ENCODE assay signal across 16 cellular contexts in genomic region chr22:20787223-20787622, GRCh38. TPM values are rescaled to one million over a fixed set of nuclear protein-coding genes. Genes with fewer than 3 reads are reported as not detected.
DNase-seq lines count a peak whose midpoint lies in the region; ATAC-seq, FAIRE-seq and TF ChIP-seq lines count a peak whose summit lies in the region.
"Had no signal": no experiment of that assay in that cellular context is flagged by ENCODE, and none has a peak within 500 bp of the region (broad histone marks: within the 10 kb centered on the region; RNA-seq: fewer than 3 reads in every experiment).

No MANE protein-coding gene starts in this region.

- H3K4me3 Mint-ChIP-seq in CD4-positive, CD25-positive, alpha-beta regulatory T cell = no peak overlapping the region
- no peak overlapping the region for H3K4me3 Mint-ChIP-seq in progenitor cell of endocrine pancreas (ENCODE audit: low read depth)
- H3K4me3 Mint-ChIP-seq: CD8-positive, alpha-beta T cell; HFFc6 had no signal

- intact Hi-C loops in Right ventricle myocardium inferior (cut with DNase I) = no loop called here

- H3K36me3 Mint-ChIP-seq in CD4-positive, CD25-positive, alpha-beta regulatory T cell = peaks cover 29% of the 10 kb centered on the region
- peaks cover 14% of the 10 kb centered on the region for H3K36me3 Mint-ChIP-seq in progenitor cell of endocrine pancreas (ENCODE audit: insufficient read depth)

- ATAC-seq in Right ventricle myocardium inferior (no peak), HG03135 (IDR thresholded peaks at IDR 0.05; ENCODE audit: unreplicated experiment) (no peak)
- no peak for ATAC-seq in CD4-positive, CD25-positive, alpha-beta regulatory T cell (ENCODE audit: low read depth in 2 of 2)
- ATAC-seq: CD8-positive, alpha-beta T cell had no signal

- H3K27me3 Mint-ChIP-seq in CD4-positive, CD25-positive, alpha-beta regulatory T cell = no peaks in the 10 kb centered on the region
- no peaks in the 10 kb centered on the region for H3K27me3 Mint-ChIP-seq in progenitor cell of endocrine pancreas

- peak; percentile 32 for FAIRE-seq in bronchial epithelial cell (lab: Jason Lieb, UNC)
- FAIRE-seq: H1 had no signal

- no peaks in the 10 kb centered on the region for H3K9me3 Mint-ChIP-seq in CD4-positive, CD25-positive, alpha-beta regulatory T cell
- H3K9me3 Mint-ChIP-seq in progenitor cell of endocrine pancreas (ENCODE audit: low read depth) = no peaks in the 10 kb centered on the region
- H3K9me3 Mint-ChIP-seq: CD8-positive, alpha-beta T cell; HFFc6 had no signal

- H3K27ac ChIP-seq in cardiac muscle cell = peak overlapping the region; percentile 82
- H3K27ac ChIP-seq in CD4-positive, CD25-positive, alpha-beta regulatory T cell (ENCODE audit: insufficient read depth, low read length, poor library complexity, severe bottlenecking) = no peak overlapping the region
- H3K27ac ChIP-seq: HL-60 had no signal

- peaks cover 0 to 8% (median 6%) of the 10 kb centered on the region in 4 donors for H3K4me1 Mint-ChIP-seq in CD4-positive, CD25-positive, alpha-beta regulatory T cell
- no peaks in the 10 kb centered on the region for H3K4me1 Mint-ChIP-seq in progenitor cell of endocrine pancreas (ENCODE audit: low read depth)

- H3K36me3 ChIP-seq in cardiac muscle cell = no peaks in the 10 kb centered on the region
- H3K36me3 ChIP-seq in CD4-positive, CD25-positive, alpha-beta regulatory T cell (ENCODE audit: control insufficient read depth, insufficient read depth, low read length) = peaks cover 45% of the 10 kb centered on the region
- H3K36me3 ChIP-seq in bronchial epithelial cell (ENCODE audit: control insufficient read depth, insufficient read depth, low read length) = peaks cover 7% of the 10 kb centered on the region

- H3K4me3 ChIP-seq in cardiac muscle cell (no peak overlapping the region), bronchial epithelial cell (ENCODE audit: low read depth, low read length) (no peak overlapping the region)
- H3K4me3 ChIP-seq in CD4-positive, CD25-positive, alpha-beta regulatory T cell (ENCODE audit: low read depth, low read length) = no peak overlapping the region
- H3K4me3 ChIP-seq: HAP-1 had no signal

- TF ChIP-seq CTCF in cardiac muscle cell (IDR thresholded peaks at IDR 0.05; ENCODE audit: low read depth, low read length) = no peak
- TF ChIP-seq CTCF in bronchial epithelial cell (IDR thresholded peaks at IDR 0.05; ENCODE audit: insufficient read depth, low read length, severe bottlenecking) = no peak
- TF ChIP-seq CTCF in progenitor cell of endocrine pancreas (IDR thresholded peaks at IDR 0.05; ENCODE audit: unreplicated experiment) = no peak

- peaks cover 42% of the 10 kb centered on the region for H3K4me1 ChIP-seq in cardiac muscle cell (ENCODE audit: low read depth)
- no peaks in the 10 kb centered on the region for H3K4me1 ChIP-seq in CD4-positive, CD25-positive, alpha-beta regulatory T cell (ENCODE audit: control insufficient read depth, insufficient read depth, low read length, poor library complexity, severe bottlenecking)
- H3K4me1 ChIP-seq: HAP-1 had no signal

- H3K27ac Mint-ChIP-seq in CD4-positive, CD25-positive, alpha-beta regulatory T cell = peak overlapping the region in 2 of 3 donors; percentile 56 to 72
- H3K27ac Mint-ChIP-seq in progenitor cell of endocrine pancreas = peak overlapping the region; percentile 29
- H3K27ac Mint-ChIP-seq: CD8-positive, alpha-beta T cell; HFFc6 had no signal

- H3K9me3 ChIP-seq in cardiac muscle cell (ENCODE audit: low read depth) = no peaks in the 10 kb centered on the region
- H3K9me3 ChIP-seq in CD4-positive, CD25-positive, alpha-beta regulatory T cell (ENCODE audit: control insufficient read depth in 2 of 2, low read length in 2 of 2) = no peaks in the 10 kb centered on the region
- H3K9me3 ChIP-seq: HAP-1 had no signal

- no peaks in the 10 kb centered on the region for H3K27me3 ChIP-seq in cardiac muscle cell
- no peaks in the 10 kb centered on the region for H3K27me3 ChIP-seq in CD4-positive, CD25-positive, alpha-beta regulatory T cell (ENCODE audit: control insufficient read depth, insufficient read depth, low read length)
- H3K27me3 ChIP-seq in bronchial epithelial cell (ENCODE audit: control insufficient read depth, insufficient read depth, low read length) = no peaks in the 10 kb centered on the region

- no peak for DNase-seq in cardiac muscle cell (ENCODE audit: low read depth in 1 of 2, low spot score in 1 of 2)
- no peak for DNase-seq in Right ventricle myocardium inferior (ENCODE audit: missing footprints)
- no peak for DNase-seq in CD4-positive, CD25-positive, alpha-beta regulatory T cell
- DNase-seq in bronchial epithelial cell (ENCODE audit: low read depth) = no peak
- no peak for DNase-seq in progenitor cell of endocrine pancreas (ENCODE audit: low spot score, unreplicated experiment)
- no peak for DNase-seq in nucleus accumbens (lab: John Stamatoyannopoulos, UW)
- DNase-seq: 8988T; C1 segment of cervical spinal cord; CD8-positive, alpha-beta T cell; COR-L47; DMS53; HFFc6 had no signal

RNA-seq across cellular contexts. Expression of gene SERPIND1, which starts 13.3 kb away (rescaled TPM):
- total RNA-seq in cardiac muscle cell (0.88 and 1.3 TPM in 2 replicates), Right ventricle myocardium inferior (not detected), bronchial epithelial cell (not detected in 2 replicates), progenitor cell of endocrine pancreas (0.40 and 0.74 TPM in 2 replicates)
- 0.94 and 4.8 TPM in 2 replicates for polyA plus RNA-seq in cardiac muscle cell
- total RNA-seq in CD4-positive, CD25-positive, alpha-beta regulatory T cell = not detected
- under 1 TPM in 2 of 4 donors, not detected in 2; 0.10 to 0.29 TPM for polyA plus RNA-seq in CD4-positive, CD25-positive, alpha-beta regulatory T cell
- total RNA-seq: CD8-positive, alpha-beta T cell; H1 had no signal
- polyA plus RNA-seq: H1 had no signal
